In the genomic region with DNA sequence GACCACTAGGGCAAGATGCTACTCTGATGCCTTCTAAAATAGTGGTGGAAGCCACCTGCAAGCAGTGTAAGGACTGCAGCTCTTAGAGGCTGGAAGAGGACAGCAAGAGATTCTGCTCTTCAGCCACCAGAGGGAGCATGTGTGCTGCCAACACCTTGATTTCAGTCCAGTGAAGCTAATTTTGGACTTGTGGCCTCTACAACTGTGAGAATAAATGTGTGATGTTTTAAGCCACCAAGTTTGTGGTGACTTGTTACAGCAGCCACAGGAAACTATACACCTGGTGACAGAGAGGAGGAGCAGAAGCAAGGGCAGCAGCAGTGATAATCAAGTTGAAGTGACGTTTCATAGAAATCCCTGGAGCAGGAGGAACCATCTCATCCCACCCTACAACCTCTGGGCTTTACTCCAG, we compare ENCODE assay signal across 8 cellular contexts. TPM values are rescaled to one million over a fixed set of nuclear protein-coding genes. Genes with fewer than 3 reads are reported as not detected.
A peak's percentile ranks its signal among the peaks of the same experiment; 100 is the strongest.
DNase-seq lines count a peak whose midpoint lies in the region; ATAC-seq and TF ChIP-seq lines count a peak whose summit lies in the region.

No MANE protein-coding gene starts in this region.

- TF ChIP-seq CTCF in GM10248 (IDR thresholded peaks at IDR 0.05; ENCODE audit: control extremely low read depth, extremely low read depth, low read depth, missing control alignments) (peak; percentile 85), Peyer's patch (IDR thresholded peaks at IDR 0.05) (peak; percentile 54 to 96 (median 90))

- POLR2A ChIA-PET in GM10248 (lab: Yijun Ruan, JAX): no interaction called here

- no peak overlapping the region for H3K27ac ChIP-seq in Peyer's patch

- ATAC-seq in GM21737 (IDR thresholded peaks at IDR 0.05; ENCODE audit: unreplicated experiment): peak; percentile 91
- peak; percentile 97 for ATAC-seq in Right ventricle myocardium superior (ENCODE audit: poor library complexity)

- peaks cover 5% of the 10 kb centered on the region for H3K9me3 Mint-ChIP-seq in activated naive CD4-positive, alpha-beta T cell treated with anti-CD3 and anti-CD28 coated beads for 36 hours

- peak; percentile 66 for DNase-seq in GM10248 (ENCODE audit: extremely low spot score)
- DNase-seq in Jurkat, Clone E6-1 (ENCODE audit: low read depth, low spot score): peak; percentile 67
- peak in 2 of 3 donors; percentile 52 to 66 for DNase-seq in Peyer's patch
- DNase-seq in activated naive CD4-positive, alpha-beta T cell treated with anti-CD3 and anti-CD28 coated beads for 36 hours: peak; percentile 57
- no peak for DNase-seq in Right ventricle myocardium superior
- peak in 8 of 10 donors; percentile 13 to 91 (median 37) for DNase-seq in posterior cingulate gyrus
- DNase-seq in GOT3 (lab: John Stamatoyannopoulos, UW): no peak

- no peaks in the 10 kb centered on the region for H3K36me3 Mint-ChIP-seq in activated naive CD4-positive, alpha-beta T cell treated with anti-CD3 and anti-CD28 coated beads for 36 hours (ENCODE audit: low read depth)

- no peaks in the 10 kb centered on the region for H3K9me3 ChIP-seq in Peyer's patch

- intact Hi-C loops in activated naive CD4-positive, alpha-beta T cell treated with anti-CD3 and anti-CD28 coated beads for 36 hours (cut with micrococcal nuclease): loop anchor here (1.0 kb wide), 5 partner anchors 74 to 382 kb away; no protein-coding TSS in a partner anchor
- intact Hi-C loops in Right ventricle myocardium superior (cut with DNase I) (loop anchor here (5.0 kb wide), 3 partner anchors 75 to 380 kb away; no protein-coding TSS in a partner anchor), posterior cingulate gyrus (cut with DNase I) (loop anchor here (1.0 to 10.0 kb wide), 3 partner anchors 74 to 408 kb away; no protein-coding TSS in a partner anchor)

- H3K27me3 ChIP-seq in Peyer's patch: no peaks in the 10 kb centered on the region

- H3K36me3 ChIP-seq in Peyer's patch: no peaks in the 10 kb centered on the region

- no peak overlapping the region for H3K27ac Mint-ChIP-seq in activated naive CD4-positive, alpha-beta T cell treated with anti-CD3 and anti-CD28 coated beads for 36 hours

- H3K27me3 Mint-ChIP-seq in activated naive CD4-positive, alpha-beta T cell treated with anti-CD3 and anti-CD28 coated beads for 36 hours (ENCODE audit: low read depth): no peaks in the 10 kb centered on the region

- no peak overlapping the region for H3K4me3 ChIP-seq in Jurkat, Clone E6-1 (ENCODE audit: low read length)
- no peak overlapping the region for H3K4me3 ChIP-seq in Peyer's patch

- no peaks in the 10 kb centered on the region for H3K4me1 Mint-ChIP-seq in activated naive CD4-positive, alpha-beta T cell treated with anti-CD3 and anti-CD28 coated beads for 36 hours (ENCODE audit: low read depth)

- no peaks in the 10 kb centered on the region for H3K4me1 ChIP-seq in Peyer's patch

- no peak overlapping the region for H3K4me3 Mint-ChIP-seq in activated naive CD4-positive, alpha-beta T cell treated with anti-CD3 and anti-CD28 coated beads for 36 hours

- CTCF ChIA-PET in GM10248 (lab: Yijun Ruan, JAX): interaction anchor here (0.6 to 8.2 kb wide), 66 partner anchors 8 to 409 kb away, joined by 3 to 82 read pairs (median 4); a partner anchor contains a TSS
- CTCF ChIA-PET in activated naive CD4-positive, alpha-beta T cell treated with anti-CD3 and anti-CD28 coated beads for 36 hours (lab: Charles Lee): interaction anchor here (0.6 to 6.8 kb wide), 54 partner anchors 8 to 406 kb away, joined by 3 to 86 read pairs (median 5); a partner anchor contains a TSS

- TF ChIP-seq POLR2A in Peyer's patch (IDR thresholded peaks at IDR 0.05): no peak

RNA-seq across cellular contexts. Expression of a gene that starts 55.9 kb away (rescaled TPM):
- polyA plus RNA-seq in Jurkat, Clone E6-1 (2012; ENCODE audit: insufficient read depth, insufficient read length): not detected
- total RNA-seq in Peyer's patch (1 to 10 TPM in 3 of 4 donors, not detected in 1; 4.0 to 9.3 (median 7.9) TPM), Right ventricle myocardium superior (not detected)
- total RNA-seq in activated naive CD4-positive, alpha-beta T cell treated with anti-CD3 and anti-CD28 coated beads for 36 hours: not detected

Comparison
In these comparisons a context has a peak if more than half of its experiments do, and no peak if none do; other contexts are left out.
1. DNase-seq: peak in GM10248 (single experiment), Jurkat, Clone E6-1 (single experiment), Peyer's patch (2 of 3), activated naive CD4-positive, alpha-beta T cell treated with anti-CD3 and anti-CD28 coated beads for 36 hours (single experiment) and posterior cingulate gyrus (8 of 10); none in Right ventricle myocardium superior (single experiment) and GOT3 (single experiment).